8 cellular contexts compared by ENCODE assay signal in genomic region chr19:6800991-6801396, GRCh38. TPM values are rescaled to one million over a fixed set of nuclear protein-coding genes. Genes with fewer than 3 reads are reported as not detected.
DNase-seq lines count a peak whose midpoint lies in the region; ATAC-seq, FAIRE-seq and TF ChIP-seq lines count a peak whose summit lies in the region.

No MANE protein-coding gene starts in this region.

- H3K27ac ChIP-seq in heart left ventricle (peak overlapping the region in 2 of 12 donors; percentile 50 to 90), testis (no peak overlapping the region)

- WGBS in heart left ventricle, 4 donors: 40 to 61% (median 44%) methylated on average over 8 of the region's 8 CpGs
- 49 to 60% methylated on average over 6 to 8 of the region's 8 CpGs for WGBS in testis, 2 donors

- H3K4me1 Mint-ChIP-seq in T-helper 17 cell: peaks cover 49% of the 10 kb centered on the region

- no peak for ATAC-seq in heart left ventricle
- no peak for ATAC-seq in left cardiac atrium
- ATAC-seq in T-helper 17 cell: peak; percentile 10

- H3K27me3 ChIP-seq in heart left ventricle (peaks cover 0 to 34% (median 0%) of the 10 kb centered on the region in 9 donors), testis (no peaks in the 10 kb centered on the region)

- peak overlapping the region in 7 of 12 donors; percentile 17 to 50 (median 22) for H3K4me3 ChIP-seq in heart left ventricle
- no peak overlapping the region for H3K4me3 ChIP-seq in fibroblast of villous mesenchyme (ENCODE audit: low read depth, low read length)
- peak overlapping the region in 1 of 2 donors; percentile 48 for H3K4me3 ChIP-seq in testis

- peak; percentile 69 for FAIRE-seq in urothelium cell line (lab: Jason Lieb, UNC)

- TF ChIP-seq POLR2A in heart left ventricle (IDR thresholded peaks at IDR 0.05) (no peak), testis (IDR thresholded peaks at IDR 0.05) (no peak)

- DNase-seq in heart left ventricle (no peak), left cardiac atrium (no peak), T-helper 17 cell (no peak), fibroblast of villous mesenchyme (ENCODE audit: low read depth) (peak; percentile 3), urothelium cell line (ENCODE audit: low spot score) (peak; percentile 65), testis (no peak), NCI-H2227 treated with DMSO at 0.1 percent for 48 hours (lab: John Stamatoyannopoulos, UW) (no peak), SW 1271 (lab: John Stamatoyannopoulos, UW) (no peak)

- H3K4me1 ChIP-seq in heart left ventricle (peaks cover 0 to 59% (median 2%) of the 10 kb centered on the region in 12 donors), testis (no peaks in the 10 kb centered on the region)

- H3K9me3 ChIP-seq in heart left ventricle (no peaks in the 10 kb centered on the region), T-helper 17 cell (ENCODE audit: control insufficient read depth, low read length, poor library complexity, severe bottlenecking) (no peaks in the 10 kb centered on the region), testis (no peaks in the 10 kb centered on the region)

- H3K36me3 ChIP-seq in heart left ventricle: no peaks in the 10 kb centered on the region
- H3K36me3 ChIP-seq in testis (ENCODE audit: low read depth, missing control alignments): no peaks in the 10 kb centered on the region

- H3K36me3 Mint-ChIP-seq in T-helper 17 cell (ENCODE audit: low read depth): peaks cover 8% of the 10 kb centered on the region

- peak overlapping the region; percentile 99 for H3K4me3 Mint-ChIP-seq in T-helper 17 cell

- H3K27ac Mint-ChIP-seq in T-helper 17 cell: peak overlapping the region; percentile 96

- intact Hi-C loops in heart left ventricle (cut with DNase I): no loop called here
- intact Hi-C loops in left cardiac atrium (cut with DNase I): no loop called here
- intact Hi-C loops in testis (cut with DNase I; ENCODE audit: low total_unique reads): no loop called here

- TF ChIP-seq CTCF in heart left ventricle (IDR thresholded peaks at IDR 0.05): no peak
- TF ChIP-seq CTCF in fibroblast of villous mesenchyme (IDR thresholded peaks at IDR 0.05; ENCODE audit: insufficient read depth, low read depth, low read length): no peak
- TF ChIP-seq CTCF in testis (IDR thresholded peaks at IDR 0.05): no peak

- no peaks in the 10 kb centered on the region for H3K27me3 Mint-ChIP-seq in T-helper 17 cell

RNA-seq across cellular contexts. Expression of gene VAV1, which starts 28.5 kb away (rescaled TPM):
- 10 to 100 TPM in 1 of 9 donors, 1 to 10 TPM in 5, under 1 TPM in 3; 0.69 to 25.6 (median 1.7) TPM for total RNA-seq in heart left ventricle
- 1 to 10 TPM in 1 of 2 donors, under 1 TPM in 1; 0.91 to 1.2 TPM for polyA plus RNA-seq in heart left ventricle
- total RNA-seq in left cardiac atrium: 1 to 10 TPM; 3.9 to 7.4 TPM
- 10 to 100 TPM; 83.0 to 92.0 TPM for total RNA-seq in T-helper 17 cell
- total RNA-seq in fibroblast of villous mesenchyme: not detected in 2 replicates
- 1 to 10 TPM; 1.1 to 4.5 TPM for total RNA-seq in testis
- 8.9 TPM for polyA plus RNA-seq in testis (ENCODE audit: insufficient read depth, low read depth, low replicate concordance)

RNA-seq across cellular contexts. Expression of gene SH2D3A, which starts 33.8 kb away (rescaled TPM):
- under 1 TPM in 3 of 9 donors, not detected in 6; 0.12 to 0.56 (median 0.52) TPM for total RNA-seq in heart left ventricle
- under 1 TPM; 0.08 to 0.25 TPM for polyA plus RNA-seq in heart left ventricle
- under 1 TPM; 0.47 to 0.65 TPM for total RNA-seq in left cardiac atrium
- total RNA-seq in T-helper 17 cell: 10 to 100 TPM; 43.8 to 50.3 TPM
- total RNA-seq in fibroblast of villous mesenchyme: under 0.01 TPM in 1 of 2 replicates, not detected in the other
- total RNA-seq in testis: 1 to 10 TPM; 7.4 to 7.5 TPM
- 12.8 TPM for polyA plus RNA-seq in testis (ENCODE audit: insufficient read depth, low read depth, low replicate concordance)

Comparison
In these comparisons a context has a peak if more than half of its experiments do, and no peak if none do; other contexts are left out.
1. DNase-seq: peak in fibroblast of villous mesenchyme (single experiment) and urothelium cell line (single experiment); none in heart left ventricle (0 of 5), left cardiac atrium (single experiment), T-helper 17 cell (0 of 3), testis (single experiment), NCI-H2227 treated with DMSO at 0.1 percent for 48 hours (single experiment) and SW 1271 (0 of 2).
2. RNA of gene SH2D3A, which starts 33.8 kb away (total RNA-seq): 43.8 to 50.3 TPM in T-helper 17 cell; 7.4 to 7.5 TPM in testis, 0.47 to 0.65 TPM in left cardiac atrium, 0.12 to 0.56 TPM in heart left ventricle and under 0.01 TPM in fibroblast of villous mesenchyme; every median in the first group is over 4 times any median in the second.